2 cellular contexts compared by ENCODE assay signal in the genomic region with DNA sequence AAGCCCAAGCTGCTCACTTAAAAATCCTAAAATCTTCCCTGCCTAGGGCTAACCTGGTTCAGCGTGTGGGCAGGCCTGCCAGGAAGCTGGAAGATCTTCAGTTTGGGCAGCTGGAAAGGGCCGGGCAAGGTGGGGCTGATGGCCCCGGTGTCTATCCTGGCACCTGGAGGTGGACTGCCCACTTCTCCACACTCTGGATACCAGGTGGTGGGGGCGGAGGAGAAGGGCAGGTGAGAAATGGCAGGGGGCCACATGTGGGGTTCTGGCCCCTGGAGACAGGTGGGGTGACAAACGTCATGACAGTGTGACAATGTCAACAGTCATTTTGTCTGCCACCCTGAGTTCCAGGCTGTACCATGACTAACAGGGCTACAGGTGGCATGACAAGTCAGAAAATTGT.
TF ChIP-seq lines count a peak whose summit lies in the region.

No MANE protein-coding gene starts in this region.

TF ChIP-seq in GM23338, 12 proteins besides CTCF, POLR2A, EP300 and RAD21 (continues in another document):
- no peak for TF ChIP-seq NANOG (IDR thresholded peaks at IDR 0.05; ENCODE audit: borderline replicate concordance)
- TF ChIP-seq EZH2phosphoT487 (IDR thresholded peaks at IDR 0.05; ENCODE audit: unreplicated experiment): no peak
- TF ChIP-seq, protein P1, sequence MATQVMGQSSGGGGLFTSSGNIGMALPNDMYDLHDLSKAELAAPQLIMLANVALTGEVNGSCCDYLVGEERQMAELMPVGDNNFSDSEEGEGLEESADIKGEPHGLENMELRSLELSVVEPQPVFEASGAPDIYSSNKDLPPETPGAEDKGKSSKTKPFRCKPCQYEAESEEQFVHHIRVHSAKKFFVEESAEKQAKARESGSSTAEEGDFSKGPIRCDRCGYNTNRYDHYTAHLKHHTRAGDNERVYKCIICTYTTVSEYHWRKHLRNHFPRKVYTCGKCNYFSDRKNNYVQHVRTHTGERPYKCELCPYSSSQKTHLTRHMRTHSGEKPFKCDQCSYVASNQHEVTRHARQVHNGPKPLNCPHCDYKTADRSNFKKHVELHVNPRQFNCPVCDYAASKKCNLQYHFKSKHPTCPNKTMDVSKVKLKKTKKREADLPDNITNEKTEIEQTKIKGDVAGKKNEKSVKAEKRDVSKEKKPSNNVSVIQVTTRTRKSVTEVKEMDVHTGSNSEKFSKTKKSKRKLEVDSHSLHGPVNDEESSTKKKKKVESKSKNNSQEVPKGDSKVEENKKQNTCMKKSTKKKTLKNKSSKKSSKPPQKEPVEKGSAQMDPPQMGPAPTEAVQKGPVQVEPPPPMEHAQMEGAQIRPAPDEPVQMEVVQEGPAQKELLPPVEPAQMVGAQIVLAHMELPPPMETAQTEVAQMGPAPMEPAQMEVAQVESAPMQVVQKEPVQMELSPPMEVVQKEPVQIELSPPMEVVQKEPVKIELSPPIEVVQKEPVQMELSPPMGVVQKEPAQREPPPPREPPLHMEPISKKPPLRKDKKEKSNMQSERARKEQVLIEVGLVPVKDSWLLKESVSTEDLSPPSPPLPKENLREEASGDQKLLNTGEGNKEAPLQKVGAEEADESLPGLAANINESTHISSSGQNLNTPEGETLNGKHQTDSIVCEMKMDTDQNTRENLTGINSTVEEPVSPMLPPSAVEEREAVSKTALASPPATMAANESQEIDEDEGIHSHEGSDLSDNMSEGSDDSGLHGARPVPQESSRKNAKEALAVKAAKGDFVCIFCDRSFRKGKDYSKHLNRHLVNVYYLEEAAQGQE (IDR thresholded peaks at IDR 0.05; ENCODE audit: unreplicated experiment): no peak
- no peak for TF ChIP-seq EZH2 (IDR thresholded peaks at IDR 0.05; ENCODE audit: low read depth, unreplicated experiment)
- TF ChIP-seq POLR2AphosphoS5 (IDR thresholded peaks at IDR 0.05; ENCODE audit: low read depth): no peak
- TF ChIP-seq ZNF114 (CRISPR knock-in tag; IDR thresholded peaks at IDR 0.05): no peak
- TF ChIP-seq, protein P2, sequence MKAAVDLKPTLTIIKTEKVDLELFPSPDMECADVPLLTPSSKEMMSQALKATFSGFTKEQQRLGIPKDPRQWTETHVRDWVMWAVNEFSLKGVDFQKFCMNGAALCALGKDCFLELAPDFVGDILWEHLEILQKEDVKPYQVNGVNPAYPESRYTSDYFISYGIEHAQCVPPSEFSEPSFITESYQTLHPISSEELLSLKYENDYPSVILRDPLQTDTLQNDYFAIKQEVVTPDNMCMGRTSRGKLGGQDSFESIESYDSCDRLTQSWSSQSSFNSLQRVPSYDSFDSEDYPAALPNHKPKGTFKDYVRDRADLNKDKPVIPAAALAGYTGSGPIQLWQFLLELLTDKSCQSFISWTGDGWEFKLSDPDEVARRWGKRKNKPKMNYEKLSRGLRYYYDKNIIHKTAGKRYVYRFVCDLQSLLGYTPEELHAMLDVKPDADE (IDR thresholded peaks at IDR 0.05): no peak
- no peak for TF ChIP-seq CREB1 (CRISPR knock-in tag; IDR thresholded peaks at IDR 0.05; ENCODE audit: low read depth)
- no peak for TF ChIP-seq STAT1 (IDR thresholded peaks at IDR 0.05; ENCODE audit: unreplicated experiment)
- TF ChIP-seq, protein P3, sequence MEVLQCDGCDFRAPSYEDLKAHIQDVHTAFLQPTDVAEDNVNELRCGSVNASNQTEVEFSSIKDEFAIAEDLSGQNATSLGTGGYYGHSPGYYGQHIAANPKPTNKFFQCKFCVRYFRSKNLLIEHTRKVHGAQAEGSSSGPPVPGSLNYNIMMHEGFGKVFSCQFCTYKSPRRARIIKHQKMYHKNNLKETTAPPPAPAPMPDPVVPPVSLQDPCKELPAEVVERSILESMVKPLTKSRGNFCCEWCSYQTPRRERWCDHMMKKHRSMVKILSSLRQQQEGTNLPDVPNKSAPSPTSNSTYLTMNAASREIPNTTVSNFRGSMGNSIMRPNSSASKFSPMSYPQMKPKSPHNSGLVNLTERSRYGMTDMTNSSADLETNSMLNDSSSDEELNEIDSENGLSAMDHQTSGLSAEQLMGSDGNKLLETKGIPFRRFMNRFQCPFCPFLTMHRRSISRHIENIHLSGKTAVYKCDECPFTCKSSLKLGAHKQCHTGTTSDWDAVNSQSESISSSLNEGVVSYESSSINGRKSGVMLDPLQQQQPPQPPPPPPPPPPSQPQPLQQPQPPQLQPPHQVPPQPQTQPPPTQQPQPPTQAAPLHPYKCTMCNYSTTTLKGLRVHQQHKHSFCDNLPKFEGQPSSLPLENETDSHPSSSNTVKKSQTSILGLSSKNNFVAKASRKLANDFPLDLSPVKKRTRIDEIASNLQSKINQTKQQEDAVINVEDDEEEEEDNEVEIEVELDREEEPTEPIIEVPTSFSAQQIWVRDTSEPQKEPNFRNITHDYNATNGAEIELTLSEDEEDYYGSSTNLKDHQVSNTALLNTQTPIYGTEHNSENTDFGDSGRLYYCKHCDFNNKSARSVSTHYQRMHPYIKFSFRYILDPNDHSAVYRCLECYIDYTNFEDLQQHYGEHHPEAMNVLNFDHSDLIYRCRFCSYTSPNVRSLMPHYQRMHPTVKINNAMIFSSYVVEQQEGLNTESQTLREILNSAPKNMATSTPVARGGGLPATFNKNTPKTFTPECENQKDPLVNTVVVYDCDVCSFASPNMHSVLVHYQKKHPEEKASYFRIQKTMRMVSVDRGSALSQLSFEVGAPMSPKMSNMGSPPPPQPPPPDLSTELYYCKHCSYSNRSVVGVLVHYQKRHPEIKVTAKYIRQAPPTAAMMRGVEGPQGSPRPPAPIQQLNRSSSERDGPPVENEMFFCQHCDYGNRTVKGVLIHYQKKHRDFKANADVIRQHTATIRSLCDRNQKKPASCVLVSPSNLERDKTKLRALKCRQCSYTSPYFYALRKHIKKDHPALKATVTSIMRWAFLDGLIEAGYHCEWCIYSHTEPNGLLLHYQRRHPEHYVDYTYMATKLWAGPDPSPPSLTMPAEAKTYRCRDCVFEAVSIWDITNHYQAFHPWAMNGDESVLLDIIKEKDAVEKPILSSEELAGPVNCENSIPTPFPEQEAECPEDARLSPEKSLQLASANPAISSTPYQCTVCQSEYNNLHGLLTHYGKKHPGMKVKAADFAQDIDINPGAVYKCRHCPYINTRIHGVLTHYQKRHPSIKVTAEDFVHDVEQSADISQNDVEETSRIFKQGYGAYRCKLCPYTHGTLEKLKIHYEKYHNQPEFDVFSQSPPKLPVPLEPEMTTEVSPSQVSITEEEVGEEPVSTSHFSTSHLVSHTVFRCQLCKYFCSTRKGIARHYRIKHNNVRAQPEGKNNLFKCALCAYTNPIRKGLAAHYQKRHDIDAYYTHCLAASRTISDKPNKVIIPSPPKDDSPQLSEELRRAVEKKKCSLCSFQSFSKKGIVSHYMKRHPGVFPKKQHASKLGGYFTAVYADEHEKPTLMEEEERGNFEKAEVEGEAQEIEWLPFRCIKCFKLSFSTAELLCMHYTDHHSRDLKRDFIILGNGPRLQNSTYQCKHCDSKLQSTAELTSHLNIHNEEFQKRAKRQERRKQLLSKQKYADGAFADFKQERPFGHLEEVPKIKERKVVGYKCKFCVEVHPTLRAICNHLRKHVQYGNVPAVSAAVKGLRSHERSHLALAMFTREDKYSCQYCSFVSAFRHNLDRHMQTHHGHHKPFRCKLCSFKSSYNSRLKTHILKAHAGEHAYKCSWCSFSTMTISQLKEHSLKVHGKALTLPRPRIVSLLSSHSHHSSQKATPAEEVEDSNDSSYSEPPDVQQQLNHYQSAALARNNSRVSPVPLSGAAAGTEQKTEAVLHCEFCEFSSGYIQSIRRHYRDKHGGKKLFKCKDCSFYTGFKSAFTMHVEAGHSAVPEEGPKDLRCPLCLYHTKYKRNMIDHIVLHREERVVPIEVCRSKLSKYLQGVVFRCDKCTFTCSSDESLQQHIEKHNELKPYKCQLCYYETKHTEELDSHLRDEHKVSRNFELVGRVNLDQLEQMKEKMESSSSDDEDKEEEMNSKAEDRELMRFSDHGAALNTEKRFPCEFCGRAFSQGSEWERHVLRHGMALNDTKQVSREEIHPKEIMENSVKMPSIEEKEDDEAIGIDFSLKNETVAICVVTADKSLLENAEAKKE (CRISPR knock-in tag; IDR thresholded peaks at IDR 0.05): no peak

TF ChIP-seq in H1, 55 proteins besides CTCF, POLR2A, EP300 and RAD21:
- TF ChIP-seq TAF7 (optimal IDR thresholded peaks at IDR 0.05; ENCODE audit: borderline replicate concordance, low read depth, low read length) (no peak), KDM4A (IDR thresholded peaks at IDR 0.05; ENCODE audit: low read depth, low read length, severe bottlenecking) (no peak), KDM5A (IDR thresholded peaks at IDR 0.05; ENCODE audit: low read length) (no peak), EZH2 (IDR thresholded peaks at IDR 0.05; ENCODE audit: low read depth, low read length, severe bottlenecking) (no peak), PHF8 (conservative IDR thresholded peaks at IDR 0.05; ENCODE audit: low read depth, low read length) (no peak), TCF12 (IDR thresholded peaks at IDR 0.05; ENCODE audit: low read depth, low read length) (no peak)
- TF ChIP-seq, protein P4, sequence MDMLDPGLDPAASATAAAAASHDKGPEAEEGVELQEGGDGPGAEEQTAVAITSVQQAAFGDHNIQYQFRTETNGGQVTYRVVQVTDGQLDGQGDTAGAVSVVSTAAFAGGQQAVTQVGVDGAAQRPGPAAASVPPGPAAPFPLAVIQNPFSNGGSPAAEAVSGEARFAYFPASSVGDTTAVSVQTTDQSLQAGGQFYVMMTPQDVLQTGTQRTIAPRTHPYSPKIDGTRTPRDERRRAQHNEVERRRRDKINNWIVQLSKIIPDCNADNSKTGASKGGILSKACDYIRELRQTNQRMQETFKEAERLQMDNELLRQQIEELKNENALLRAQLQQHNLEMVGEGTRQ (IDR thresholded peaks at IDR 0.05; ENCODE audit: low read length): no peak
- TF ChIP-seq, protein P5, sequence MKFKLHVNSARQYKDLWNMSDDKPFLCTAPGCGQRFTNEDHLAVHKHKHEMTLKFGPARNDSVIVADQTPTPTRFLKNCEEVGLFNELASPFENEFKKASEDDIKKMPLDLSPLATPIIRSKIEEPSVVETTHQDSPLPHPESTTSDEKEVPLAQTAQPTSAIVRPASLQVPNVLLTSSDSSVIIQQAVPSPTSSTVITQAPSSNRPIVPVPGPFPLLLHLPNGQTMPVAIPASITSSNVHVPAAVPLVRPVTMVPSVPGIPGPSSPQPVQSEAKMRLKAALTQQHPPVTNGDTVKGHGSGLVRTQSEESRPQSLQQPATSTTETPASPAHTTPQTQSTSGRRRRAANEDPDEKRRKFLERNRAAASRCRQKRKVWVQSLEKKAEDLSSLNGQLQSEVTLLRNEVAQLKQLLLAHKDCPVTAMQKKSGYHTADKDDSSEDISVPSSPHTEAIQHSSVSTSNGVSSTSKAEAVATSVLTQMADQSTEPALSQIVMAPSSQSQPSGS (IDR thresholded peaks at IDR 0.05; ENCODE audit: low read length): no peak
- TF ChIP-seq, protein P6, sequence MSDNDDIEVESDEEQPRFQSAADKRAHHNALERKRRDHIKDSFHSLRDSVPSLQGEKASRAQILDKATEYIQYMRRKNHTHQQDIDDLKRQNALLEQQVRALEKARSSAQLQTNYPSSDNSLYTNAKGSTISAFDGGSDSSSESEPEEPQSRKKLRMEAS (IDR thresholded peaks at IDR 0.05): no peak
